In genomic region chr5:80255752-80256479, GRCh38 we compare ENCODE assay signal across 8 cellular contexts. TPM values are rescaled to one million over a fixed set of nuclear protein-coding genes. Genes with fewer than 3 reads are reported as not detected.
DNase-seq lines count a peak whose midpoint lies in the region; ATAC-seq and TF ChIP-seq lines count a peak whose summit lies in the region.

TSS of gene SERINC5 (minus strand) at chr5:80256048. CDS start at chr5:80255922, 126 bp downstream.

- peaks cover 22% of the 10 kb centered on the region for H3K36me3 Mint-ChIP-seq in activated CD4-positive, alpha-beta memory T cell treated with anti-CD3 and anti-CD28 coated beads for 36 hours

- no peaks in the 10 kb centered on the region for H3K27me3 Mint-ChIP-seq in activated CD4-positive, alpha-beta memory T cell treated with anti-CD3 and anti-CD28 coated beads for 36 hours

- H3K27me3 ChIP-seq in dorsolateral prefrontal cortex (no peaks in the 10 kb centered on the region), lower lobe of right lung (ENCODE audit: low read depth) (no peaks in the 10 kb centered on the region)

- H3K36me3 ChIP-seq in lower lobe of right lung: no peaks in the 10 kb centered on the region

- no peaks in the 10 kb centered on the region for H3K9me3 Mint-ChIP-seq in activated CD4-positive, alpha-beta memory T cell treated with anti-CD3 and anti-CD28 coated beads for 36 hours

- POLR2A ChIA-PET in activated CD4-positive, alpha-beta memory T cell treated with anti-CD3 and anti-CD28 coated beads for 36 hours (lab: Charles Lee): interaction anchor here (0.7 to 7.5 kb wide), 26 partner anchors 10 to 266 kb away, joined by 3 to 70 read pairs (median 7); no protein-coding TSS in a partner anchor

- H3K27ac ChIP-seq in dorsolateral prefrontal cortex (peak within 1 kb of the TSS; percentile 83 to 98 (median 94)), lower lobe of right lung (peak within 1 kb of the TSS; percentile 97)

- H3K9me3 ChIP-seq in lower lobe of right lung: no peaks in the 10 kb centered on the region

- H3K27ac Mint-ChIP-seq in activated CD4-positive, alpha-beta memory T cell treated with anti-CD3 and anti-CD28 coated beads for 36 hours: peak within 1 kb of the TSS; percentile 98

- H3K4me1 Mint-ChIP-seq in activated CD4-positive, alpha-beta memory T cell treated with anti-CD3 and anti-CD28 coated beads for 36 hours (ENCODE audit: low read depth): peaks cover 46% of the 10 kb centered on the region

- H3K4me1 ChIP-seq in lower lobe of right lung: peaks cover 55% of the 10 kb centered on the region

- TF ChIP-seq CTCF in dorsolateral prefrontal cortex (IDR thresholded peaks at IDR 0.05 in 54 of 56, conservative IDR thresholded peaks at IDR 0.05 in 2 of 56; ENCODE audit: low read depth in 1 of 56, partially characterized antibody in 56 of 56) (peak in 14 of 56 donors; percentile 5 to 43 (median 20)), lower lobe of right lung (IDR thresholded peaks at IDR 0.05) (peak; percentile 9)

- peak; percentile 75 for ATAC-seq in HG02884 (IDR thresholded peaks at IDR 0.05; ENCODE audit: unreplicated experiment)
- ATAC-seq in lower lobe of right lung: peak; percentile 94 to 95

- H3K4me3 ChIP-seq in dorsolateral prefrontal cortex: peak within 1 kb of the TSS; percentile 54 to 98 (median 86)
- H3K4me3 ChIP-seq in lower lobe of right lung: peak within 1 kb of the TSS; percentile 91

- intact Hi-C loops in activated CD4-positive, alpha-beta memory T cell treated with anti-CD3 and anti-CD28 coated beads for 36 hours (cut with micrococcal nuclease): loop anchor here (1.0 to 10.0 kb wide), 5 partner anchors 14 to 399 kb away; partner anchors contain the start of genes DHFR, MSH3 and ZFYVE16
- intact Hi-C loops in dorsolateral prefrontal cortex (cut with DNase I): loop anchor here (2.0 to 5.0 kb wide), 8 partner anchors 39 to 164 kb away; partner anchors contain the start of gene ZFYVE16 (in 1 of the 2)
- intact Hi-C loops in lower lobe of right lung (cut with DNase I): no loop called here

- DNase-seq in NCI-H2196 (lab: John Stamatoyannopoulos, UW; ENCODE audit: unreplicated experiment) (peak; percentile 5), NCI-H2196 treated with DMSO at 0.1 percent for 48 hours (lab: John Stamatoyannopoulos, UW; ENCODE audit: unreplicated experiment) (no peak), NCI-H524 treated with DMSO at 0.1 percent for 48 hours (lab: John Stamatoyannopoulos, UW) (peak; percentile 7), dorsolateral prefrontal cortex (peak; percentile 73 to 92 (median 84)), lower lobe of right lung (peak; percentile 91)
- DNase-seq in activated CD4-positive, alpha-beta memory T cell treated with anti-CD3 and anti-CD28 coated beads for 36 hours: peak; percentile 90
- DNase-seq in stimulated activated CD4-positive, alpha-beta T cell treated with anti-CD3 and anti-CD28 coated beads, TNF-alpha, amount 100 ng/mL, for 1 hour (ENCODE audit: low read depth in 3 of 3, low spot score in 1 of 3): peak; percentile 60 to 75 (median 74)

- peak within 1 kb of the TSS; percentile 96 for H3K4me3 Mint-ChIP-seq in activated CD4-positive, alpha-beta memory T cell treated with anti-CD3 and anti-CD28 coated beads for 36 hours

- CTCF ChIA-PET in activated CD4-positive, alpha-beta memory T cell treated with anti-CD3 and anti-CD28 coated beads for 36 hours (lab: Charles Lee): interaction anchor here (0.6 to 5.6 kb wide), 12 partner anchors 9 to 164 kb away, joined by 3 to 34 read pairs (median 4); no protein-coding TSS in a partner anchor

RNA-seq across cellular contexts. Expression of gene SERINC5, which starts in this region (rescaled TPM):
- total RNA-seq in activated CD4-positive, alpha-beta memory T cell treated with anti-CD3 and anti-CD28 coated beads for 36 hours: 10 to 100 TPM; 42.8 to 48.0 TPM
- total RNA-seq in dorsolateral prefrontal cortex (100 to 1,000 TPM in 2 of 120 experiments, 10 to 100 TPM in 118; 25.0 to 117 (median 44.7) TPM), lower lobe of right lung (52.6 TPM)
